In genomic region chr14:100103261-100104005, GRCh38 we compare ENCODE assay signal across 7 cellular contexts. TPM values are rescaled to one million over a fixed set of nuclear protein-coding genes. Genes with fewer than 3 reads are reported as not detected.
A peak's percentile ranks its signal among the peaks of the same experiment; 100 is the strongest.
DNase-seq lines count a peak whose midpoint lies in the region; ATAC-seq, FAIRE-seq and TF ChIP-seq lines count a peak whose summit lies in the region.

No MANE protein-coding gene starts in this region.

- POLR2A ChIA-PET in RWPE1 (lab: Yijun Ruan, JAX; ENCODE audit: low non-redundant PET): no interaction called here

- DNase-seq in RWPE1 (ENCODE audit: low spot score): no peak
- DNase-seq in adrenal gland: peak in 4 of 7 donors; percentile 33 to 41 (median 37)
- DNase-seq in right cardiac atrium: peak in 1 of 3 donors; percentile 80
- peak; percentile 57 for DNase-seq in superior temporal gyrus (ENCODE audit: extremely low spot score)
- no peak for DNase-seq in left colon
- DNase-seq in frontal cortex (ENCODE audit: low spot score in 2 of 2): no peak
- DNase-seq in anterior cingulate cortex (lab: John Stamatoyannopoulos, UW): no peak

- WGBS in adrenal gland, 4 donors: 69 to 83% (median 76%) methylated on average over 10 of the region's 10 CpGs
- 59% methylated on average over 10 of the region's 10 CpGs for WGBS in right cardiac atrium

- H3K9me3 ChIP-seq in adrenal gland (replicated peaks in 1 of 3) (no peaks in the 10 kb centered on the region), right cardiac atrium (ENCODE audit: control insufficient read depth, low read length) (no peaks in the 10 kb centered on the region)

- peaks cover 0 to 4% of the 10 kb centered on the region in 2 donors for H3K36me3 ChIP-seq in adrenal gland (replicated peaks in 1 of 2)

- intact Hi-C loops in adrenal gland (cut with DNase I) (no loop called here), right cardiac atrium (cut with DNase I) (loop anchor here in 1 of 4 donors (10.0 kb wide), 2 partner anchors 49 to 91 kb away; no protein-coding TSS in a partner anchor), left colon (cut with DNase I, micrococcal nuclease) (loop anchor here in 1 of 2 donors (10.0 kb wide), 1 partner anchor 119 kb away; no protein-coding TSS in a partner anchor)

- CTCF ChIA-PET in RWPE1 (lab: Yijun Ruan, JAX): no interaction called here

- no peak for TF ChIP-seq POLR2A in adrenal gland (IDR thresholded peaks at IDR 0.05)

- H3K27me3 ChIP-seq in adrenal gland (no peaks in the 10 kb centered on the region), right cardiac atrium (ENCODE audit: control insufficient read depth, insufficient read depth) (no peaks in the 10 kb centered on the region)

- H3K4me3 ChIP-seq in adrenal gland (peak overlapping the region in 1 of 4 donors; percentile 8), right cardiac atrium (ENCODE audit: low read length) (no peak overlapping the region)

- TF ChIP-seq CTCF in RWPE1 (conservative IDR thresholded peaks at IDR 0.05; ENCODE audit: low read depth): no peak
- TF ChIP-seq CTCF in adrenal gland (IDR thresholded peaks at IDR 0.05): no peak

- FAIRE-seq in frontal cortex (lab: Jason Lieb, UNC): no peak

- H3K27ac ChIP-seq in RWPE1: peak overlapping the region; percentile 35
- peak overlapping the region in 3 of 5 donors; percentile 56 to 64 (median 62) for H3K27ac ChIP-seq in adrenal gland
- peak overlapping the region; percentile 89 for H3K27ac ChIP-seq in right cardiac atrium (ENCODE audit: low read length)

- ATAC-seq in right cardiac atrium (peak; percentile 71 to 82), left colon (no peak)

- peaks cover 20 to 37% of the 10 kb centered on the region in 2 donors for H3K4me1 ChIP-seq in adrenal gland (replicated peaks in 1 of 2)
- peaks cover 29% of the 10 kb centered on the region for H3K4me1 ChIP-seq in right cardiac atrium (ENCODE audit: control insufficient read depth, insufficient read depth, low read length)

RNA-seq across cellular contexts. Expression of gene EVL, which starts 38.2 kb away (rescaled TPM):
- total RNA-seq in adrenal gland: 10 to 100 TPM; 31.6 to 75.0 (median 46.8) TPM
- polyA plus RNA-seq in adrenal gland: 100 to 1,000 TPM in 2 of 3 donors, 10 to 100 TPM in 1; 28.3 to 209 (median 103) TPM
- 10 to 100 TPM; 68.1 to 74.8 (median 71.5) TPM for total RNA-seq in right cardiac atrium
- polyA plus RNA-seq in right cardiac atrium: 46.6 TPM
- total RNA-seq in left colon: 10 to 100 TPM in 1 of 2 donors, 1 to 10 TPM in 1; 9.7 to 25.0 TPM
- 73.0 TPM for total RNA-seq in frontal cortex

RNA-seq across cellular contexts. Expression of gene DEGS2, which starts 56.0 kb away (rescaled TPM):
- total RNA-seq in adrenal gland (under 1 TPM in 6 of 8 donors, not detected in 2; 0.10 to 0.69 (median 0.22) TPM), right cardiac atrium (under 1 TPM in 3 of 4 donors, not detected in 1; 0.29 to 0.42 (median 0.31) TPM), left colon (10 to 100 TPM; 25.0 to 36.9 TPM), frontal cortex (0.41 TPM)
- polyA plus RNA-seq in adrenal gland (under 1 TPM in 2 of 3 donors, not detected in 1; 0.32 to 0.47 TPM), right cardiac atrium (0.11 TPM)

Comparison
In these comparisons a context has a peak if more than half of its experiments do, and no peak if none do; other contexts are left out.
1. DNase-seq: peak in adrenal gland (4 of 7) and superior temporal gyrus (single experiment); none in RWPE1 (single experiment), left colon (0 of 2), frontal cortex (0 of 2) and anterior cingulate cortex (0 of 58).
2. H3K27ac ChIP-seq: peak in every context shown above with its lines; median percentile 89 in right cardiac atrium; 62 in adrenal gland; 35 in RWPE1.
3. RNA of gene DEGS2, which starts 56.0 kb away (total RNA-seq): 25.0 to 36.9 TPM in left colon; 0.41 TPM in frontal cortex (single experiment), 0.29 to 0.42 TPM in right cardiac atrium and 0.10 to 0.69 TPM in adrenal gland; every median in the first group is over 10 times any median in the second.